Comparison of ENCODE assay signal across 7 cellular contexts in genomic region chr10:133257489-133258065, GRCh38. TPM values are rescaled to one million over a fixed set of nuclear protein-coding genes. Genes with fewer than 3 reads are reported as not detected.
DNase-seq lines count a peak whose midpoint lies in the region; ATAC-seq and TF ChIP-seq lines count a peak whose summit lies in the region.

No MANE protein-coding gene starts in this region.

- no peaks in the 10 kb centered on the region for H3K36me3 ChIP-seq in right atrium auricular region

- peak overlapping the region; percentile 81 for H3K27ac Mint-ChIP-seq in activated T-helper 2 cell treated with anti-CD3 and anti-CD28 coated beads, Interferon-gamma antibody, Interleukin-2, Interleukin-4, amounts not matched to agents 10 μg/mL and 5 μg/mL and 100 μg/mL, durations not matched to agents 14 hours and 24 hours and 36 hours

- no peaks in the 10 kb centered on the region for H3K27me3 ChIP-seq in right atrium auricular region

- H3K4me1 ChIP-seq in right atrium auricular region = peaks cover 0 to 50% of the 10 kb centered on the region in 2 donors

- ATAC-seq in sciatic nerve = peak; percentile 14
- no peak for ATAC-seq in HG02840 (IDR thresholded peaks at IDR 0.05; ENCODE audit: low FRiP score, unreplicated experiment)

- intact Hi-C loops in activated T-helper 2 cell treated with anti-CD3 and anti-CD28 coated beads, Interferon-gamma antibody, Interleukin-2, Interleukin-4, amounts not matched to agents 10 μg/mL and 5 μg/mL and 100 μg/mL, durations not matched to agents 14 hours and 24 hours and 36 hours (cut with micrococcal nuclease) = no loop called here
- intact Hi-C loops in sciatic nerve (cut with DNase I) = no loop called here

- H3K4me3 Mint-ChIP-seq in activated T-helper 2 cell treated with anti-CD3 and anti-CD28 coated beads, Interferon-gamma antibody, Interleukin-2, Interleukin-4, amounts not matched to agents 10 μg/mL and 5 μg/mL and 100 μg/mL, durations not matched to agents 14 hours and 24 hours and 36 hours (ENCODE audit: low read depth) = peak overlapping the region; percentile 45

- H3K9me3 ChIP-seq in right atrium auricular region = no peaks in the 10 kb centered on the region

- peak overlapping the region in 1 of 2 donors; percentile 35 for H3K4me3 ChIP-seq in right atrium auricular region

- peak; percentile 69 for DNase-seq in GM03348 (ENCODE audit: low spot score)
- no peak for DNase-seq in activated T-helper 2 cell treated with anti-CD3 and anti-CD28 coated beads, Interferon-gamma antibody, Interleukin-2, Interleukin-4, amounts not matched to agents 10 μg/mL and 5 μg/mL and 100 μg/mL, durations not matched to agents 14 hours and 24 hours and 36 hours (ENCODE audit: low spot score)
- DNase-seq in right atrium auricular region (ENCODE audit: low spot score) = peak; percentile 79
- peak; percentile 80 for DNase-seq in sciatic nerve (ENCODE audit: low spot score)
- DNase-seq in DMS79 treated with DMSO at 0.1 percent for 48 hours (lab: John Stamatoyannopoulos, UW) = no peak

- H3K27ac ChIP-seq in right atrium auricular region = peak overlapping the region; percentile 52 to 60

- peak; percentile 58 for TF ChIP-seq RAD21 in Ishikawa (IDR thresholded peaks at IDR 0.05; ENCODE audit: low read depth)

- TF ChIP-seq CTCF in right atrium auricular region (IDR thresholded peaks at IDR 0.05) = peak; percentile 24 to 63

- H3K27me3 Mint-ChIP-seq in activated T-helper 2 cell treated with anti-CD3 and anti-CD28 coated beads, Interferon-gamma antibody, Interleukin-2, Interleukin-4, amounts not matched to agents 10 μg/mL and 5 μg/mL and 100 μg/mL, durations not matched to agents 14 hours and 24 hours and 36 hours (ENCODE audit: low read depth) = no peaks in the 10 kb centered on the region

- no peaks in the 10 kb centered on the region for H3K9me3 Mint-ChIP-seq in activated T-helper 2 cell treated with anti-CD3 and anti-CD28 coated beads, Interferon-gamma antibody, Interleukin-2, Interleukin-4, amounts not matched to agents 10 μg/mL and 5 μg/mL and 100 μg/mL, durations not matched to agents 14 hours and 24 hours and 36 hours

- TF ChIP-seq EP300 in Ishikawa (IDR thresholded peaks at IDR 0.05; ENCODE audit: borderline replicate concordance) = no peak

- H3K4me1 Mint-ChIP-seq in activated T-helper 2 cell treated with anti-CD3 and anti-CD28 coated beads, Interferon-gamma antibody, Interleukin-2, Interleukin-4, amounts not matched to agents 10 μg/mL and 5 μg/mL and 100 μg/mL, durations not matched to agents 14 hours and 24 hours and 36 hours (ENCODE audit: low read depth) = peaks cover 33% of the 10 kb centered on the region

- peaks cover 3% of the 10 kb centered on the region for H3K36me3 Mint-ChIP-seq in activated T-helper 2 cell treated with anti-CD3 and anti-CD28 coated beads, Interferon-gamma antibody, Interleukin-2, Interleukin-4, amounts not matched to agents 10 μg/mL and 5 μg/mL and 100 μg/mL, durations not matched to agents 14 hours and 24 hours and 36 hours (ENCODE audit: low read depth)

TF ChIP-seq in Ishikawa, 13 proteins besides CTCF, POLR2A, EP300 and RAD21:
- TF ChIP-seq YY1 (IDR thresholded peaks at IDR 0.05; ENCODE audit: low read depth) = no peak
- peak; percentile 67 for TF ChIP-seq MAX (IDR thresholded peaks at IDR 0.05)

RNA-seq across cellular contexts. Expression of gene ADAM8, which starts 19.1 kb away (rescaled TPM):
- 214 and 220 TPM in 2 replicates for total RNA-seq in activated T-helper 2 cell treated with anti-CD3 and anti-CD28 coated beads, Interferon-gamma antibody, Interleukin-2, Interleukin-4, amounts not matched to agents 10 μg/mL and 5 μg/mL and 100 μg/mL, durations not matched to agents 14 hours and 24 hours and 36 hours
- total RNA-seq in right atrium auricular region (1 to 10 TPM in 1 of 2 donors, under 1 TPM in 1; 0.82 to 1.5 TPM), sciatic nerve (20.7 TPM)

RNA-seq across cellular contexts. Expression of gene VENTX, which starts 19.9 kb away (rescaled TPM):
- 0.07 TPM in 1 of 2 replicates, not detected in the other for total RNA-seq in activated T-helper 2 cell treated with anti-CD3 and anti-CD28 coated beads, Interferon-gamma antibody, Interleukin-2, Interleukin-4, amounts not matched to agents 10 μg/mL and 5 μg/mL and 100 μg/mL, durations not matched to agents 14 hours and 24 hours and 36 hours
- total RNA-seq in right atrium auricular region = under 1 TPM; 0.44 to 0.63 TPM
- total RNA-seq in sciatic nerve = 3.0 TPM

RNA-seq across cellular contexts. Expression of gene UTF1, which starts 27.6 kb away (rescaled TPM):
- 0.16 and 0.28 TPM in 2 replicates for total RNA-seq in activated T-helper 2 cell treated with anti-CD3 and anti-CD28 coated beads, Interferon-gamma antibody, Interleukin-2, Interleukin-4, amounts not matched to agents 10 μg/mL and 5 μg/mL and 100 μg/mL, durations not matched to agents 14 hours and 24 hours and 36 hours
- total RNA-seq in right atrium auricular region (not detected), sciatic nerve (not detected)

RNA-seq across cellular contexts. Expression of gene TUBGCP2, which starts 51.1 kb away (rescaled TPM):
- total RNA-seq in activated T-helper 2 cell treated with anti-CD3 and anti-CD28 coated beads, Interferon-gamma antibody, Interleukin-2, Interleukin-4, amounts not matched to agents 10 μg/mL and 5 μg/mL and 100 μg/mL, durations not matched to agents 14 hours and 24 hours and 36 hours = 60.4 and 64.7 TPM in 2 replicates
- total RNA-seq in right atrium auricular region = 10 to 100 TPM; 22.1 to 30.4 TPM
- total RNA-seq in sciatic nerve = 55.9 TPM

RNA-seq across cellular contexts. Expression of gene ZNF511, which starts 51.1 kb away (rescaled TPM):
- total RNA-seq in activated T-helper 2 cell treated with anti-CD3 and anti-CD28 coated beads, Interferon-gamma antibody, Interleukin-2, Interleukin-4, amounts not matched to agents 10 μg/mL and 5 μg/mL and 100 μg/mL, durations not matched to agents 14 hours and 24 hours and 36 hours = 88.4 and 89.7 TPM in 2 replicates
- total RNA-seq in right atrium auricular region (10 to 100 TPM; 28.1 to 31.9 TPM), sciatic nerve (27.8 TPM)

Comparison
In these comparisons a context has a peak if more than half of its experiments do, and no peak if none do; other contexts are left out.
1. DNase-seq: peak in GM03348 (single experiment), right atrium auricular region (single experiment) and sciatic nerve (single experiment); none in activated T-helper 2 cell treated with anti-CD3 and anti-CD28 coated beads, Interferon-gamma antibody, Interleukin-2, Interleukin-4, amounts not matched to agents 10 μg/mL and 5 μg/mL and 100 μg/mL, durations not matched to agents 14 hours and 24 hours and 36 hours (single experiment) and DMS79 treated with DMSO at 0.1 percent for 48 hours (single experiment).